In genomic region chr4:86960557-86960959, GRCh38 we compare ENCODE assay signal across 11 cellular contexts. TPM values are rescaled to one million over a fixed set of nuclear protein-coding genes. Genes with fewer than 3 reads are reported as not detected.
DNase-seq lines count a peak whose midpoint lies in the region; ATAC-seq, FAIRE-seq and TF ChIP-seq lines count a peak whose summit lies in the region.
"Had no signal": no experiment of that assay in that cellular context is flagged by ENCODE, and none has a peak within 500 bp of the region (broad histone marks: within the 10 kb centered on the region; RNA-seq: fewer than 3 reads in every experiment).

No MANE protein-coding gene starts in this region.

- peaks cover 0 to 9% (median 0%) of the 10 kb centered on the region in 9 donors for H3K36me3 ChIP-seq in heart right ventricle

- TF ChIP-seq CTCF in heart right ventricle (IDR thresholded peaks at IDR 0.05): no peak
- no peak for TF ChIP-seq CTCF in progenitor cell of endocrine pancreas (IDR thresholded peaks at IDR 0.05; ENCODE audit: unreplicated experiment)

- H3K4me3 ChIP-seq in GM08714 (ENCODE audit: low read length): peak overlapping the region; percentile 58; the same call in 1 of the 2 replicates
- H3K4me3 ChIP-seq in heart right ventricle: no peak overlapping the region

- H3K27ac Mint-ChIP-seq in progenitor cell of endocrine pancreas: peak overlapping the region; percentile 93

- no peaks in the 10 kb centered on the region for H3K27me3 ChIP-seq in heart right ventricle

- H3K4me1 Mint-ChIP-seq in progenitor cell of endocrine pancreas (ENCODE audit: low read depth): peaks cover 49% of the 10 kb centered on the region

- peak; percentile 59 for DNase-seq in OCI-M1 (lab: John Stamatoyannopoulos, UW)
- no peak for DNase-seq in heart right ventricle
- no peak for DNase-seq in progenitor cell of endocrine pancreas (ENCODE audit: low spot score, unreplicated experiment)
- no peak for DNase-seq in GM12891 (ENCODE audit: insufficient read length, low spot score)
- no peak for DNase-seq in Kasumi-1 (lab: John Stamatoyannopoulos, UW)
- DNase-seq in SW 1271 (lab: John Stamatoyannopoulos, UW): no peak
- DNase-seq: activated CD8-positive, alpha-beta T cell treated with anti-CD3 and anti-CD28 coated beads for 36 hours; dermis blood vessel endothelial cell; naive thymus-derived CD4-positive, alpha-beta T cell had no signal

- peak overlapping the region in 8 of 10 donors; percentile 20 to 66 (median 31) for H3K27ac ChIP-seq in heart right ventricle

- ATAC-seq in heart right ventricle: peak in 7 of 8 donors; percentile 48 to 86 (median 77)
- no peak for ATAC-seq in GM19328 (IDR thresholded peaks at IDR 0.05; ENCODE audit: unreplicated experiment)
- ATAC-seq: activated CD8-positive, alpha-beta T cell treated with anti-CD3 and anti-CD28 coated beads for 36 hours had no signal

- WGBS in heart right ventricle, 2 donors: 28 to 35% methylated on average over 2 of the region's 2 CpGs

- no peak overlapping the region for H3K4me3 Mint-ChIP-seq in progenitor cell of endocrine pancreas (ENCODE audit: low read depth)
- H3K4me3 Mint-ChIP-seq: activated CD8-positive, alpha-beta T cell treated with anti-CD3 and anti-CD28 coated beads for 36 hours had no signal

- FAIRE-seq in GM12891 (lab: Jason Lieb, UNC): no peak

- no peak for TF ChIP-seq POLR2A in GM12891 (IDR thresholded peaks at IDR 0.05; ENCODE audit: low read depth, low read length)

- intact Hi-C loops in heart right ventricle (cut with DNase I): no loop called here

- H3K9me3 Mint-ChIP-seq in progenitor cell of endocrine pancreas (ENCODE audit: low read depth): no peaks in the 10 kb centered on the region
- H3K9me3 Mint-ChIP-seq: activated CD8-positive, alpha-beta T cell treated with anti-CD3 and anti-CD28 coated beads for 36 hours; naive thymus-derived CD4-positive, alpha-beta T cell had no signal

- H3K4me1 ChIP-seq in heart right ventricle: peaks cover 4 to 68% (median 29%) of the 10 kb centered on the region in 9 donors

- no peaks in the 10 kb centered on the region for H3K9me3 ChIP-seq in heart right ventricle

- H3K27me3 Mint-ChIP-seq in progenitor cell of endocrine pancreas: no peaks in the 10 kb centered on the region
- H3K27me3 Mint-ChIP-seq: activated CD8-positive, alpha-beta T cell treated with anti-CD3 and anti-CD28 coated beads for 36 hours; naive thymus-derived CD4-positive, alpha-beta T cell had no signal

- H3K36me3 Mint-ChIP-seq in progenitor cell of endocrine pancreas (ENCODE audit: insufficient read depth): no peaks in the 10 kb centered on the region

TF ChIP-seq in GM12891, 5 proteins besides CTCF, POLR2A, EP300 and RAD21:
- no peak for TF ChIP-seq SPI1 (IDR thresholded peaks at IDR 0.05; ENCODE audit: low read depth, low read length)
- TF ChIP-seq TAF1 (IDR thresholded peaks at IDR 0.05; ENCODE audit: low read depth, low read length): no peak
- no peak for TF ChIP-seq POU2F2 (IDR thresholded peaks at IDR 0.05; ENCODE audit: low read depth, low read length)
- TF ChIP-seq PAX5 (IDR thresholded peaks at IDR 0.05; ENCODE audit: insufficient read depth, low read length, severe bottlenecking): no peak
- TF ChIP-seq POLR2AphosphoS5 (IDR thresholded peaks at IDR 0.05; ENCODE audit: low read depth, low read length): no peak
TF ChIP-seq in GM12891: peak in this region for 0.

RNA-seq across cellular contexts. Expression of gene AFF1, which starts 25.7 kb away (rescaled TPM):
- total RNA-seq in heart right ventricle (10 to 100 TPM; 59.5 to 90.2 (median 77.3) TPM), progenitor cell of endocrine pancreas (86.0 and 89.3 TPM in 2 replicates)
- 10 to 100 TPM; 44.4 to 70.7 TPM for polyA plus RNA-seq in heart right ventricle
- polyA plus RNA-seq in GM12891 (2012; ENCODE audit: low read depth, missing spikeins): 17.2 TPM
